Comparison of ENCODE assay signal across 1 cellular context in the genomic region with DNA sequence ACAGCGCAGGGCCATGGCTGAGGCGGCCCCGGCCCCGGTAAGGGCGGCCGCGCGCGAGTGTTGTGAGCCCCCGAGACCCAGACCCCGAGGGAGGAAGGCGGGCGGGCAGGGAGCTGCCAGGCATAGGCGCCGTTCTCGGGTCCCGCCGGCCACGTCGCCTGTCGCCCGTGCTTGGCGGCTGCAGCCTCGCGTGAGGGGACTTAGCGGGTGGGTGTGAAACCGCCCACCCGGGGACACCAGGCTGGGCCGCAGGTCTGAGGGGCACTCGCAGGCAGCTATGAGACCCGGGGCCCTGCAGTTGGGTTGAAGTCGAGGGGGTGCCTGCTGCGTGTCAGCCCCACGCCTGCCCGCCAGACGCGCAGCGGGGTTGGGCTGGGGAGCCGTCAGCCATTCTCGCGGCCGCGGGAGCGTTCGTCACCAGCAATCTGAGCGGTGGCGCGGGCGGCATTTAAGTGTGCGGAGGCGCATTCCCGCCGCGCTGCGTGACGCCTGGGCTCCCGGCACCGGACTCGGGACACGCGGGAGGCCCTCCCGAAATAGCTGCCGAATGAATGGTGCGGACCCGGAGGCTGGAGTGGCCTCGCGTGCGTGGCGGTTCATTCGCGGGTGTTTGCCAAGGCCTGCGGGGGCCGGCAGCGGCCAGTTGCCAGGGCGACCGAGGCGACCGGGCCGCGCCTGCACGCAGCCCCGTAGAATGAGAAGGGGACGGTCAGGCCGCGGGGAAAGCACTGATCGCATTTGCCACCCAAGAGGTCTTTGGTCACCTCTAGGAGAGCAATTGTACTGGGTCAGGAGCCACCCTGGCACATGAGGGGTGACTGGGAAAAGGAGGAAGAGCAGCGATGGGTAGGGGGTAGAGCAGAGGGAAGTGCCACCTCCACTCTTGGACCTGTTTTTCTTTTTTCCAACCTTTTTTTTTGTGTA.
A peak's percentile ranks its signal among the peaks of the same experiment; 100 is the strongest.
TF ChIP-seq lines count a peak whose summit lies in the region.

No MANE protein-coding gene starts in this region.

TF ChIP-seq in HepG2, 621 proteins besides CTCF, POLR2A, EP300 and RAD21 (continued from another document and continues in another):
- TF ChIP-seq, protein P1, sequence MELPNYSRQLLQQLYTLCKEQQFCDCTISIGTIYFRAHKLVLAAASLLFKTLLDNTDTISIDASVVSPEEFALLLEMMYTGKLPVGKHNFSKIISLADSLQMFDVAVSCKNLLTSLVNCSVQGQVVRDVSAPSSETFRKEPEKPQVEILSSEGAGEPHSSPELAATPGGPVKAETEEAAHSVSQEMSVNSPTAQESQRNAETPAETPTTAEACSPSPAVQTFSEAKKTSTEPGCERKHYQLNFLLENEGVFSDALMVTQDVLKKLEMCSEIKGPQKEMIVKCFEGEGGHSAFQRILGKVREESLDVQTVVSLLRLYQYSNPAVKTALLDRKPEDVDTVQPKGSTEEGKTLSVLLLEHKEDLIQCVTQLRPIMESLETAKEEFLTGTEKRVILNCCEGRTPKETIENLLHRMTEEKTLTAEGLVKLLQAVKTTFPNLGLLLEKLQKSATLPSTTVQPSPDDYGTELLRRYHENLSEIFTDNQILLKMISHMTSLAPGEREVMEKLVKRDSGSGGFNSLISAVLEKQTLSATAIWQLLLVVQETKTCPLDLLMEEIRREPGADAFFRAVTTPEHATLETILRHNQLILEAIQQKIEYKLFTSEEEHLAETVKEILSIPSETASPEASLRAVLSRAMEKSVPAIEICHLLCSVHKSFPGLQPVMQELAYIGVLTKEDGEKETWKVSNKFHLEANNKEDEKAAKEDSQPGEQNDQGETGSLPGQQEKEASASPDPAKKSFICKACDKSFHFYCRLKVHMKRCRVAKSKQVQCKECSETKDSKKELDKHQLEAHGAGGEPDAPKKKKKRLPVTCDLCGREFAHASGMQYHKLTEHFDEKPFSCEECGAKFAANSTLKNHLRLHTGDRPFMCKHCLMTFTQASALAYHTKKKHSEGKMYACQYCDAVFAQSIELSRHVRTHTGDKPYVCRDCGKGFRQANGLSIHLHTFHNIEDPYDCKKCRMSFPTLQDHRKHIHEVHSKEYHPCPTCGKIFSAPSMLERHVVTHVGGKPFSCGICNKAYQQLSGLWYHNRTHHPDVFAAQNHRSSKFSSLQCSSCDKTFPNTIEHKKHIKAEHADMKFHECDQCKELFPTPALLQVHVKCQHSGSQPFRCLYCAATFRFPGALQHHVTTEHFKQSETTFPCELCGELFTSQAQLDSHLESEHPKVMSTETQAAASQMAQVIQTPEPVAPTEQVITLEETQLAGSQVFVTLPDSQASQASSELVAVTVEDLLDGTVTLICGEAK (IDR thresholded peaks at IDR 0.05): no peak
- TF ChIP-seq, protein P1 (CRISPR knock-in tag; IDR thresholded peaks at IDR 0.05): peak; percentile 66; the same call in 1 of the 2 replicates
- TF ChIP-seq FOSL2 (CRISPR knock-in tag; IDR thresholded peaks at IDR 0.05) (no peak), SALL2 (CRISPR knock-in tag; IDR thresholded peaks at IDR 0.05) (no peak; the same call in 1 of the 2 replicates), RXRA (CRISPR knock-in tag; IDR thresholded peaks at IDR 0.05) (peak; percentile 18; the same call in 1 of the 2 replicates), MXD4 (CRISPR knock-in tag; IDR thresholded peaks at IDR 0.05) (no peak), SP4 (CRISPR knock-in tag; IDR thresholded peaks at IDR 0.05) (no peak), NONO (IDR thresholded peaks at IDR 0.05) (no peak), NONO (CRISPR knock-in tag; conservative IDR thresholded peaks at IDR 0.05) (no peak), RARA (CRISPR knock-in tag; IDR thresholded peaks at IDR 0.05) (no peak), YY1 (IDR thresholded peaks at IDR 0.05; ENCODE audit: insufficient read depth, insufficient replicate concordance, low read depth, low read length) (peak; percentile 49), ZNF749 (CRISPR knock-in tag; IDR thresholded peaks at IDR 0.05; ENCODE audit: borderline replicate concordance) (no peak), ZNF296 (CRISPR knock-in tag; conservative IDR thresholded peaks at IDR 0.05) (no peak), SMARCE1 (IDR thresholded peaks at IDR 0.05; ENCODE audit: borderline replicate concordance) (no peak), KLF9 (CRISPR knock-in tag; IDR thresholded peaks at IDR 0.05; ENCODE audit: low read depth) (no peak), RAD51 (IDR thresholded peaks at IDR 0.05; ENCODE audit: borderline replicate concordance) (no peak), TOPORS (CRISPR knock-in tag; IDR thresholded peaks at IDR 0.05) (no peak; the same call in 1 of the 2 replicates), ZSCAN25 (CRISPR knock-in tag; IDR thresholded peaks at IDR 0.05) (no peak), RBM39 (IDR thresholded peaks at IDR 0.05; ENCODE audit: low read depth, low read length, poor library complexity, severe bottlenecking) (no peak), MED13 (CRISPR knock-in tag; IDR thresholded peaks at IDR 0.05) (no peak), ZNF775 (CRISPR knock-in tag; IDR thresholded peaks at IDR 0.05; ENCODE audit: borderline replicate concordance) (no peak), NCOR1 (IDR thresholded peaks at IDR 0.05; ENCODE audit: borderline replicate concordance, low read length) (no peak), CHD4 (IDR thresholded peaks at IDR 0.05; ENCODE audit: borderline replicate concordance, low read length) (no peak), ZMAT3 (CRISPR knock-in tag; conservative IDR thresholded peaks at IDR 0.05) (peak; percentile 87; the same call in 1 of the 2 replicates), ZNF850 (CRISPR knock-in tag; conservative IDR thresholded peaks at IDR 0.05) (no peak), NR1H2 (CRISPR knock-in tag; IDR thresholded peaks at IDR 0.05; ENCODE audit: borderline replicate concordance, low read depth) (no peak), ZSCAN12 (CRISPR knock-in tag; IDR thresholded peaks at IDR 0.05) (no peak), PPARG (CRISPR knock-in tag; conservative IDR thresholded peaks at IDR 0.05) (no peak), CREB1 (IDR thresholded peaks at IDR 0.05) (0 out of 2 replicates have a peak, but pooled peaks have one; percentile 20), CREB1 (CRISPR knock-in tag; IDR thresholded peaks at IDR 0.05) (no peak), TBP (CRISPR knock-in tag; IDR thresholded peaks at IDR 0.05) (no peak), SATB2 (CRISPR knock-in tag; IDR thresholded peaks at IDR 0.05) (no peak), CHCHD3 (CRISPR knock-in tag; IDR thresholded peaks at IDR 0.05) (no peak), ZNF816 (CRISPR knock-in tag; IDR thresholded peaks at IDR 0.05; ENCODE audit: borderline replicate concordance) (no peak)
- TF ChIP-seq, protein P2, sequence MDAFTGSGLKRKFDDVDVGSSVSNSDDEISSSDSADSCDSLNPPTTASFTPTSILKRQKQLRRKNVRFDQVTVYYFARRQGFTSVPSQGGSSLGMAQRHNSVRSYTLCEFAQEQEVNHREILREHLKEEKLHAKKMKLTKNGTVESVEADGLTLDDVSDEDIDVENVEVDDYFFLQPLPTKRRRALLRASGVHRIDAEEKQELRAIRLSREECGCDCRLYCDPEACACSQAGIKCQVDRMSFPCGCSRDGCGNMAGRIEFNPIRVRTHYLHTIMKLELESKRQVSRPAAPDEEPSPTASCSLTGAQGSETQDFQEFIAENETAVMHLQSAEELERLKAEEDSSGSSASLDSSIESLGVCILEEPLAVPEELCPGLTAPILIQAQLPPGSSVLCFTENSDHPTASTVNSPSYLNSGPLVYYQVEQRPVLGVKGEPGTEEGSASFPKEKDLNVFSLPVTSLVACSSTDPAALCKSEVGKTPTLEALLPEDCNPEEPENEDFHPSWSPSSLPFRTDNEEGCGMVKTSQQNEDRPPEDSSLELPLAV (CRISPR knock-in tag; conservative IDR thresholded peaks at IDR 0.05; ENCODE audit: low read depth): no peak
- TF ChIP-seq, protein P3, sequence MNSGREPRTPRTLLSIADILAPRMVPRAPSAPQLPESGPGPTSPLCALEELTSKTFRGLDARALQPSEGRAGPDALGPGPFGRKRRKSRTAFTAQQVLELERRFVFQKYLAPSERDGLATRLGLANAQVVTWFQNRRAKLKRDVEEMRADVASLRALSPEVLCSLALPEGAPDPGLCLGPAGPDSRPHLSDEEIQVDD (CRISPR knock-in tag; IDR thresholded peaks at IDR 0.05; ENCODE audit: borderline replicate concordance): peak; percentile 55; the same call in 1 of the 2 replicates
- TF ChIP-seq, protein P4, sequence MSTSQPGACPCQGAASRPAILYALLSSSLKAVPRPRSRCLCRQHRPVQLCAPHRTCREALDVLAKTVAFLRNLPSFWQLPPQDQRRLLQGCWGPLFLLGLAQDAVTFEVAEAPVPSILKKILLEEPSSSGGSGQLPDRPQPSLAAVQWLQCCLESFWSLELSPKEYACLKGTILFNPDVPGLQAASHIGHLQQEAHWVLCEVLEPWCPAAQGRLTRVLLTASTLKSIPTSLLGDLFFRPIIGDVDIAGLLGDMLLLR (CRISPR knock-in tag; IDR thresholded peaks at IDR 0.05): no peak
- TF ChIP-seq, protein P5, sequence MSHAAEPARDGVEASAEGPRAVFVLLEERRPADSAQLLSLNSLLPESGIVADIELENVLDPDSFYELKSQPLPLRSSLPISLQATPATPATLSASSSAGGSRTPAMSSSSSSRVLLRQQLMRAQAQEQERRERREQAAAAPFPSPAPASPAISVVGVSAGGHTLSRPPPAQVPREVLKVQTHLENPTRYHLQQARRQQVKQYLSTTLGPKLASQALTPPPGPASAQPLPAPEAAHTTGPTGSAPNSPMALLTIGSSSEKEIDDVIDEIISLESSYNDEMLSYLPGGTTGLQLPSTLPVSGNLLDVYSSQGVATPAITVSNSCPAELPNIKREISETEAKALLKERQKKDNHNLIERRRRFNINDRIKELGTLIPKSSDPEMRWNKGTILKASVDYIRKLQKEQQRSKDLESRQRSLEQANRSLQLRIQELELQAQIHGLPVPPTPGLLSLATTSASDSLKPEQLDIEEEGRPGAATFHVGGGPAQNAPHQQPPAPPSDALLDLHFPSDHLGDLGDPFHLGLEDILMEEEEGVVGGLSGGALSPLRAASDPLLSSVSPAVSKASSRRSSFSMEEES (CRISPR knock-in tag; IDR thresholded peaks at IDR 0.05): no peak
- TF ChIP-seq, protein P6, sequence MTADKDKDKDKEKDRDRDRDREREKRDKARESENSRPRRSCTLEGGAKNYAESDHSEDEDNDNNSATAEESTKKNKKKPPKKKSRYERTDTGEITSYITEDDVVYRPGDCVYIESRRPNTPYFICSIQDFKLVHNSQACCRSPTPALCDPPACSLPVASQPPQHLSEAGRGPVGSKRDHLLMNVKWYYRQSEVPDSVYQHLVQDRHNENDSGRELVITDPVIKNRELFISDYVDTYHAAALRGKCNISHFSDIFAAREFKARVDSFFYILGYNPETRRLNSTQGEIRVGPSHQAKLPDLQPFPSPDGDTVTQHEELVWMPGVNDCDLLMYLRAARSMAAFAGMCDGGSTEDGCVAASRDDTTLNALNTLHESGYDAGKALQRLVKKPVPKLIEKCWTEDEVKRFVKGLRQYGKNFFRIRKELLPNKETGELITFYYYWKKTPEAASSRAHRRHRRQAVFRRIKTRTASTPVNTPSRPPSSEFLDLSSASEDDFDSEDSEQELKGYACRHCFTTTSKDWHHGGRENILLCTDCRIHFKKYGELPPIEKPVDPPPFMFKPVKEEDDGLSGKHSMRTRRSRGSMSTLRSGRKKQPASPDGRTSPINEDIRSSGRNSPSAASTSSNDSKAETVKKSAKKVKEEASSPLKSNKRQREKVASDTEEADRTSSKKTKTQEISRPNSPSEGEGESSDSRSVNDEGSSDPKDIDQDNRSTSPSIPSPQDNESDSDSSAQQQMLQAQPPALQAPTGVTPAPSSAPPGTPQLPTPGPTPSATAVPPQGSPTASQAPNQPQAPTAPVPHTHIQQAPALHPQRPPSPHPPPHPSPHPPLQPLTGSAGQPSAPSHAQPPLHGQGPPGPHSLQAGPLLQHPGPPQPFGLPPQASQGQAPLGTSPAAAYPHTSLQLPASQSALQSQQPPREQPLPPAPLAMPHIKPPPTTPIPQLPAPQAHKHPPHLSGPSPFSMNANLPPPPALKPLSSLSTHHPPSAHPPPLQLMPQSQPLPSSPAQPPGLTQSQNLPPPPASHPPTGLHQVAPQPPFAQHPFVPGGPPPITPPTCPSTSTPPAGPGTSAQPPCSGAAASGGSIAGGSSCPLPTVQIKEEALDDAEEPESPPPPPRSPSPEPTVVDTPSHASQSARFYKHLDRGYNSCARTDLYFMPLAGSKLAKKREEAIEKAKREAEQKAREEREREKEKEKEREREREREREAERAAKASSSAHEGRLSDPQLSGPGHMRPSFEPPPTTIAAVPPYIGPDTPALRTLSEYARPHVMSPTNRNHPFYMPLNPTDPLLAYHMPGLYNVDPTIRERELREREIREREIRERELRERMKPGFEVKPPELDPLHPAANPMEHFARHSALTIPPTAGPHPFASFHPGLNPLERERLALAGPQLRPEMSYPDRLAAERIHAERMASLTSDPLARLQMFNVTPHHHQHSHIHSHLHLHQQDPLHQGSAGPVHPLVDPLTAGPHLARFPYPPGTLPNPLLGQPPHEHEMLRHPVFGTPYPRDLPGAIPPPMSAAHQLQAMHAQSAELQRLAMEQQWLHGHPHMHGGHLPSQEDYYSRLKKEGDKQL (CRISPR knock-in tag; IDR thresholded peaks at IDR 0.05; ENCODE audit: low read depth): no peak
- TF ChIP-seq, protein P7, sequence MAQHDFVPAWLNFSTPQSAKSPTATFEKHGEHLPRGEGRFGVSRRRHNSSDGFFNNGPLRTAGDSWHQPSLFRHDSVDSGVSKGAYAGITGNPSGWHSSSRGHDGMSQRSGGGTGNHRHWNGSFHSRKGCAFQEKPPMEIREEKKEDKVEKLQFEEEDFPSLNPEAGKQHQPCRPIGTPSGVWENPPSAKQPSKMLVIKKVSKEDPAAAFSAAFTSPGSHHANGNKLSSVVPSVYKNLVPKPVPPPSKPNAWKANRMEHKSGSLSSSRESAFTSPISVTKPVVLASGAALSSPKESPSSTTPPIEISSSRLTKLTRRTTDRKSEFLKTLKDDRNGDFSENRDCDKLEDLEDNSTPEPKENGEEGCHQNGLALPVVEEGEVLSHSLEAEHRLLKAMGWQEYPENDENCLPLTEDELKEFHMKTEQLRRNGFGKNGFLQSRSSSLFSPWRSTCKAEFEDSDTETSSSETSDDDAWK (CRISPR knock-in tag; IDR thresholded peaks at IDR 0.05): no peak
